In the genomic region with DNA sequence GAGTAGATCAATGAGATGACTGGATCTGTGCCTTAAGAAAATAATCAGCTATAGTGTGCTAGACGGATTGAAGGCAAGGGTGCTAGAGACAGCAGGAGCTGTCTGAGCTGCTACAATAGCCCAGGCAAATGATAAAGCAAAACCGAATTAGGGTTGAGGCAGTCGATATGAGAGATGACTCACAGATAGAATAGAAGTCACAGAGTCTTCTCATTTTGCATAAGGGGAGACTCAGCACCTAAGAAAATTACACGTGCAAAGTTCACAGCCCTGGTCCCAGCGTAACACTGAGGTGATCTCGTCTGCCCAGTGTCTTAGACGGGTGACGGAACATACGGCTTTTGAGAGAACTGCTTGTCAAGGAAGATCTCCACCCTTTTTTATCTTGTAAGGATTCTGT, we compare ENCODE assay signal across 14 cellular contexts. TPM values are rescaled to one million over a fixed set of nuclear protein-coding genes. Genes with fewer than 3 reads are reported as not detected.
A peak's percentile ranks its signal among the peaks of the same experiment; 100 is the strongest.
DNase-seq lines count a peak whose midpoint lies in the region; ATAC-seq and TF ChIP-seq lines count a peak whose summit lies in the region.
"Had no signal": no experiment of that assay in that cellular context is flagged by ENCODE, and none has a peak within 500 bp of the region (broad histone marks: within the 10 kb centered on the region; RNA-seq: fewer than 3 reads in every experiment).

No MANE protein-coding gene starts in this region.

- H3K27ac ChIP-seq in Panc1 (ENCODE audit: low read length) = no peak overlapping the region
- H3K27ac ChIP-seq in brain microvascular endothelial cell = no peak overlapping the region
- peak overlapping the region; percentile 63 to 99 (median 96) for H3K27ac ChIP-seq in sigmoid colon
- H3K27ac ChIP-seq: foreskin keratinocyte, parathyroid adenoma had no signal

- no peak for TF ChIP-seq POLR2A in sigmoid colon (IDR thresholded peaks at IDR 0.05)

- CTCF ChIA-PET in Caco-2 (lab: Charles Lee) (no interaction called here), Panc1 (lab: Charles Lee) (no interaction called here)

- no peaks in the 10 kb centered on the region for H3K9me3 Mint-ChIP-seq in Caco-2 (ENCODE audit: unreplicated experiment)

- H3K36me3 ChIP-seq in Caco-2 (ENCODE audit: control insufficient read depth, insufficient read depth, low read length) (no peaks in the 10 kb centered on the region; the same call in none of the 2 replicates), Panc1 (ENCODE audit: control insufficient read depth, insufficient read depth, low read length) (no peaks in the 10 kb centered on the region), brain microvascular endothelial cell (replicated peaks) (peaks cover 2% of the 10 kb centered on the region), sigmoid colon (no peaks in the 10 kb centered on the region)

- H3K36me3 Mint-ChIP-seq in Caco-2 (ENCODE audit: insufficient read depth, unreplicated experiment) = peaks cover 13% of the 10 kb centered on the region

- H3K4me1 Mint-ChIP-seq in Caco-2 (ENCODE audit: low read depth, unreplicated experiment) = peaks cover 30% of the 10 kb centered on the region

- H3K4me1 ChIP-seq in Caco-2 = peaks cover 36% of the 10 kb centered on the region
- peaks cover 17% of the 10 kb centered on the region for H3K4me1 ChIP-seq in Panc1 (ENCODE audit: control insufficient read depth, insufficient read depth, low read length)
- H3K4me1 ChIP-seq in sigmoid colon = peaks cover 0 to 95% (median 82%) of the 10 kb centered on the region in 4 donors

- H3K4me3 Mint-ChIP-seq in Caco-2 (ENCODE audit: unreplicated experiment) = no peak overlapping the region

- no peaks in the 10 kb centered on the region for H3K27me3 Mint-ChIP-seq in Caco-2 (ENCODE audit: insufficient read depth, unreplicated experiment)

- ATAC-seq in Panc1 (peak; percentile 54), GM21381 (IDR thresholded peaks at IDR 0.05; ENCODE audit: unreplicated experiment) (no peak), HG03045 (IDR thresholded peaks at IDR 0.05; ENCODE audit: unreplicated experiment) (no peak), HG02588 (IDR thresholded peaks at IDR 0.05; ENCODE audit: unreplicated experiment) (no peak)
- ATAC-seq: foreskin keratinocyte, left cardiac atrium had no signal

- no peaks in the 10 kb centered on the region for H3K9me3 ChIP-seq in Caco-2
- H3K9me3 ChIP-seq in Panc1 (ENCODE audit: control insufficient read depth, insufficient read depth, low read depth, low read length) = no peaks in the 10 kb centered on the region
- H3K9me3 ChIP-seq in sigmoid colon = no peaks in the 10 kb centered on the region

- intact Hi-C loops in Caco-2 (cut with micrococcal nuclease; ENCODE audit: unreplicated experiment) (no loop called here), Panc1 (cut with micrococcal nuclease; ENCODE audit: unreplicated experiment) (no loop called here), sigmoid colon (cut with DNase I) (no loop called here)

- H3K27ac Mint-ChIP-seq in Caco-2 (ENCODE audit: unreplicated experiment) = peak overlapping the region; percentile 0

- POLR2A ChIA-PET in Caco-2 (lab: Charles Lee) (no interaction called here), Panc1 (lab: Charles Lee) (interaction anchor here (0.5 kb wide), 1 partner anchor 795 kb away, joined by 3 read pairs; no protein-coding TSS in a partner anchor)

- H3K4me3 ChIP-seq in Caco-2 (ENCODE audit: low read depth, low read length) (no peak overlapping the region), Panc1 (ENCODE audit: low read depth in 2 of 2, low read length in 2 of 2) (no peak overlapping the region), brain microvascular endothelial cell (ENCODE audit: low read depth, low read length) (no peak overlapping the region), sigmoid colon (no peak overlapping the region)

- in situ Hi-C loops in Panc1 (cut with HindIII; ENCODE audit: low pct_unique_long_range_greater_than_20kb, low sequenced_read_pairs) (no loop called here), brain microvascular endothelial cell (cut with HindIII; ENCODE audit: low pct_ligation_motif_present, low sequenced_read_pairs) (no loop called here)

- TF ChIP-seq CTCF in Caco-2 (IDR thresholded peaks at IDR 0.05; ENCODE audit: insufficient read depth in 1 of 2, low read depth in 1 of 2, low read length in 1 of 2, severe bottlenecking in 1 of 2, unreplicated experiment in 1 of 2) = no peak
- TF ChIP-seq CTCF in Panc1 (IDR thresholded peaks at IDR 0.05) = no peak
- no peak for TF ChIP-seq CTCF in brain microvascular endothelial cell (IDR thresholded peaks at IDR 0.05; ENCODE audit: low read depth, low read length, missing control alignments)
- no peak for TF ChIP-seq CTCF in sigmoid colon (IDR thresholded peaks at IDR 0.05)

- DNase-seq in Caco-2 (no peak), Panc1 (ENCODE audit: low read depth, low spot score) (no peak), brain microvascular endothelial cell (peak; percentile 53), sigmoid colon (no peak), HCEC 1CT (no peak)
- DNase-seq: cerebellar nuclear complex, foreskin keratinocyte, left cardiac atrium, MV-4-11, SW 1271 had no signal

- no peak for TF ChIP-seq EP300 in sigmoid colon (IDR thresholded peaks at IDR 0.05)

- no TSS peak for BruUV-seq in Caco-2 (replicated peaks; lab: Mats Ljungman, UMichigan)
- BruUV-seq in Panc1 (replicated peaks; lab: Mats Ljungman, UMichigan) = no TSS peak

- H3K27me3 ChIP-seq in Caco-2 (replicated peaks; ENCODE audit: control insufficient read depth, insufficient read depth, low read length) (no peaks in the 10 kb centered on the region), Panc1 (ENCODE audit: control insufficient read depth, insufficient read depth, low read length) (no peaks in the 10 kb centered on the region), brain microvascular endothelial cell (replicated peaks) (no peaks in the 10 kb centered on the region), sigmoid colon (no peaks in the 10 kb centered on the region)
- H3K27me3 ChIP-seq: foreskin keratinocyte had no signal

- 24 to 68% methylated on average over 9 of the region's 9 CpGs for WGBS in sigmoid colon, 2 donors

RNA-seq across cellular contexts. Expression of gene LPP, which starts 11.6 kb away (rescaled TPM):
- total RNA-seq in Caco-2 (2022) (120 and 147 TPM in 2 replicates), Panc1 (2021; ENCODE audit: unreplicated experiment) (90.0 TPM), sigmoid colon (1,000 to 10,000 TPM in 3 of 4 donors, 100 to 1,000 TPM in 1; 824 to 1,773 (median 1,187) TPM)
- 13.9 TPM for polyA plus RNA-seq in Panc1 (2012; ENCODE audit: insufficient read length)
- 10 to 100 TPM in 1 of 3 donors, 1 to 10 TPM in 2; 5.3 to 36.0 (median 7.2) TPM for polyA plus RNA-seq in sigmoid colon

Comparison
In these comparisons a context has a peak if more than half of its experiments do, and no peak if none do; other contexts are left out.
1. H3K27ac ChIP-seq: peak in sigmoid colon (4 of 4); none in Panc1 (single experiment) and brain microvascular endothelial cell (single experiment).